25 cellular contexts compared by ENCODE assay signal in genomic region chr20:61166324-61166723, GRCh38.
DNase-seq lines count a peak whose midpoint lies in the region; ATAC-seq, FAIRE-seq and TF ChIP-seq lines count a peak whose summit lies in the region.
"Had no signal": no experiment of that assay in that cellular context is flagged by ENCODE, and none has a peak within 500 bp of the region (broad histone marks: within the 10 kb centered on the region; RNA-seq: fewer than 3 reads in every experiment).

No MANE protein-coding gene starts in this region.

- peaks cover 5% of the 10 kb centered on the region for H3K4me1 ChIP-seq in astrocyte (ENCODE audit: insufficient read depth, low read length)
- H3K4me1 ChIP-seq: uterus had no signal

- H3K4me1 Mint-ChIP-seq in astrocyte (ENCODE audit: low read depth, unreplicated experiment) = peaks cover 7% of the 10 kb centered on the region
- peaks cover 31% of the 10 kb centered on the region for H3K4me1 Mint-ChIP-seq in WTC11
- H3K4me1 Mint-ChIP-seq: T-helper 17 cell had no signal

- H3K27me3 Mint-ChIP-seq in astrocyte (ENCODE audit: low read depth, unreplicated experiment) = peaks cover 18% of the 10 kb centered on the region
- peaks cover 69% of the 10 kb centered on the region for H3K27me3 Mint-ChIP-seq in WTC11 (ENCODE audit: low read depth)
- H3K27me3 Mint-ChIP-seq: dendritic cell treated with granulocyte-macrophage colony-stimulating factor and Interleukin-4, amounts not matched to agents 40 ng/mL and 50 ng/mL, for 4 days had no signal

- no peaks in the 10 kb centered on the region for H3K36me3 Mint-ChIP-seq in astrocyte (ENCODE audit: low read depth, unreplicated experiment)
- H3K36me3 Mint-ChIP-seq in WTC11 = peaks cover 3% of the 10 kb centered on the region

- DNase-seq in GM04503 (ENCODE audit: low read depth) = peak; percentile 33
- peak; percentile 41 for DNase-seq in astrocyte (ENCODE audit: low read depth)
- peak; percentile 23 to 62 for DNase-seq in foreskin fibroblast
- DNase-seq in effector CD4-positive, alpha-beta T cell = no peak
- DNase-seq in WTC11 (ENCODE audit: low spot score) = no peak
- no peak for DNase-seq in NCI-H69 (lab: John Stamatoyannopoulos, UW)
- DNase-seq in NCI-H1436 (lab: John Stamatoyannopoulos, UW) = no peak
- DNase-seq: activated CD4-positive, alpha-beta T cell treated with anti-CD3 and anti-CD28 coated beads, Interleukin-2, amount 50 U/mL, for 48 hours; activated naive CD4-positive, alpha-beta T cell treated with anti-CD3 and anti-CD28 coated beads for 36 hours; activated T-cell treated with anti-CD3 and anti-CD28 coated beads, Interleukin-2, amount 50 U/mL, for 1 hour; DMS53; erythroblast; GOT3; hypothalamus; NCI-H187 treated with DMSO at 0.1 percent for 48 hours; NCI-H446 treated with DMSO at 0.1 percent for 48 hours; posterior cingulate gyrus; small intestine; stimulated activated CD4-positive, alpha-beta T cell treated with anti-CD3 and anti-CD28 coated beads, Interleukin-4, amount 100 ng/mL, for 24 hours; T-helper 17 cell; uterus had no signal

- POLR2A ChIA-PET in WTC11 (lab: Charles Lee) = no interaction called here

- peaks cover 23% of the 10 kb centered on the region for H3K27me3 ChIP-seq in astrocyte (ENCODE audit: insufficient read depth, low read length)
- H3K27me3 ChIP-seq: uterus had no signal

- TF ChIP-seq CTCF in astrocyte (IDR thresholded peaks at IDR 0.05; ENCODE audit: insufficient read depth, low read depth, low read length) = no peak
- no peak for TF ChIP-seq CTCF in foreskin fibroblast (IDR thresholded peaks at IDR 0.05; ENCODE audit: low read depth, low read length)
- TF ChIP-seq CTCF in WTC11 (IDR thresholded peaks at IDR 0.05) = no peak

- no peak overlapping the region for H3K4me3 ChIP-seq in astrocyte (ENCODE audit: insufficient read depth, low read depth, low read length)
- no peak overlapping the region for H3K4me3 ChIP-seq in foreskin fibroblast (ENCODE audit: low read depth in 1 of 2, low read length in 2 of 2)
- H3K4me3 ChIP-seq: uterus had no signal

- no peak overlapping the region for H3K27ac ChIP-seq in astrocyte (ENCODE audit: low read depth, low read length)
- H3K27ac ChIP-seq: C4-2B, uterus, VCaP had no signal

- CTCF ChIA-PET in WTC11 (lab: Charles Lee) = no interaction called here

- H3K4me3 Mint-ChIP-seq in astrocyte (ENCODE audit: unreplicated experiment) = no peak overlapping the region
- no peak overlapping the region for H3K4me3 Mint-ChIP-seq in WTC11
- H3K4me3 Mint-ChIP-seq: activated naive CD4-positive, alpha-beta T cell treated with anti-CD3 and anti-CD28 coated beads for 36 hours; dendritic cell treated with granulocyte-macrophage colony-stimulating factor and Interleukin-4, amounts not matched to agents 40 ng/mL and 50 ng/mL, for 4 days; nephron; T-helper 17 cell had no signal

- H2AFZ ChIP-seq in astrocyte (ENCODE audit: low read depth, low read length) = no peak overlapping the region

- no peaks in the 10 kb centered on the region for H4K20me1 ChIP-seq in astrocyte (ENCODE audit: insufficient read depth, low read length)

- H3K9me3 Mint-ChIP-seq in astrocyte (ENCODE audit: unreplicated experiment) (no peaks in the 10 kb centered on the region), WTC11 (peaks cover 11% of the 10 kb centered on the region)
- H3K9me3 Mint-ChIP-seq: activated naive CD4-positive, alpha-beta T cell treated with anti-CD3 and anti-CD28 coated beads for 36 hours; dendritic cell treated with granulocyte-macrophage colony-stimulating factor and Interleukin-4, amounts not matched to agents 40 ng/mL and 50 ng/mL, for 4 days; nephron had no signal

- peak overlapping the region; percentile 21 for H3K4me2 ChIP-seq in astrocyte (ENCODE audit: low read length)

- no peak for FAIRE-seq in astrocyte (lab: Jason Lieb, UNC)
- FAIRE-seq: small intestine had no signal

- H3K9ac ChIP-seq in astrocyte (ENCODE audit: low read length) = no peak overlapping the region

- ATAC-seq in WTC11 = no peak
- ATAC-seq: T-helper 17 cell had no signal

- H3K79me2 ChIP-seq in astrocyte (ENCODE audit: insufficient read depth, low read length) = no peaks in the 10 kb centered on the region

- H3K27ac Mint-ChIP-seq in astrocyte (ENCODE audit: unreplicated experiment) = peak overlapping the region; percentile 91
- no peak overlapping the region for H3K27ac Mint-ChIP-seq in WTC11
- H3K27ac Mint-ChIP-seq: activated naive CD4-positive, alpha-beta T cell treated with anti-CD3 and anti-CD28 coated beads for 36 hours; dendritic cell treated with granulocyte-macrophage colony-stimulating factor and Interleukin-4, amounts not matched to agents 40 ng/mL and 50 ng/mL, for 4 days; nephron; T-helper 17 cell had no signal

- H3K36me3 ChIP-seq in astrocyte (ENCODE audit: insufficient read depth, low read length) = no peaks in the 10 kb centered on the region
- H3K36me3 ChIP-seq: uterus had no signal

- H3K9me3 ChIP-seq in astrocyte (ENCODE audit: insufficient read depth, low read depth, low read length) = no peaks in the 10 kb centered on the region
- H3K9me3 ChIP-seq: uterus had no signal

TF ChIP-seq in WTC11, 78 proteins besides CTCF, POLR2A, EP300 and RAD21 (continues in another document):
- TF ChIP-seq ARID4B (CRISPR knock-in tag; IDR thresholded peaks at IDR 0.05; ENCODE audit: borderline replicate concordance) (no peak), CBFB (CRISPR knock-in tag; IDR thresholded peaks at IDR 0.05; ENCODE audit: low read depth) (no peak), ZNF532 (CRISPR knock-in tag; IDR thresholded peaks at IDR 0.05; ENCODE audit: borderline replicate concordance) (no peak), NR3C1 (CRISPR knock-in tag; conservative IDR thresholded peaks at IDR 0.05; ENCODE audit: low read depth) (no peak), MYBL2 (CRISPR knock-in tag; IDR thresholded peaks at IDR 0.05) (no peak), ELF4 (CRISPR knock-in tag; IDR thresholded peaks at IDR 0.05; ENCODE audit: low read depth) (no peak), JAZF1 (CRISPR knock-in tag; IDR thresholded peaks at IDR 0.05) (no peak), ZNF232 (CRISPR knock-in tag; IDR thresholded peaks at IDR 0.05) (no peak)

Comparison
In these comparisons a context has a peak if more than half of its experiments do, and no peak if none do; other contexts are left out.
1. DNase-seq: peak in GM04503 (single experiment), astrocyte (single experiment) and foreskin fibroblast (2 of 2); none in effector CD4-positive, alpha-beta T cell (single experiment), WTC11 (single experiment), NCI-H69 (single experiment) and NCI-H1436 (single experiment).